20 cellular contexts compared by ENCODE assay signal in genomic region chr4:94400191-94400590, GRCh38. TPM values are rescaled to one million over a fixed set of nuclear protein-coding genes. Genes with fewer than 3 reads are reported as not detected.
DNase-seq lines count a peak whose midpoint lies in the region; TF ChIP-seq lines count a peak whose summit lies in the region.
"Had no signal": no experiment of that assay in that cellular context is flagged by ENCODE, and none has a peak within 500 bp of the region (broad histone marks: within the 10 kb centered on the region; RNA-seq: fewer than 3 reads in every experiment).

No MANE protein-coding gene starts in this region.

- H3K4me1 Mint-ChIP-seq in activated T-cell treated with anti-CD3 and anti-CD28 coated beads, Interleukin-2, amount 50 U/mL, for 24 hours (ENCODE audit: low read depth), result no peaks in the 10 kb centered on the region
- H3K4me1 Mint-ChIP-seq: CD14-positive monocyte; CD4-positive, alpha-beta memory T cell had no signal

- no peak for TF ChIP-seq CTCF in VCaP (conservative IDR thresholded peaks at IDR 0.05)
- TF ChIP-seq CTCF in fibroblast of villous mesenchyme (IDR thresholded peaks at IDR 0.05; ENCODE audit: insufficient read depth, low read depth, low read length), result no peak
- no peak for TF ChIP-seq CTCF in smooth muscle cell (IDR thresholded peaks at IDR 0.05; ENCODE audit: borderline replicate concordance, insufficient read depth, poor library complexity, severe bottlenecking)

- no peaks in the 10 kb centered on the region for H3K79me2 ChIP-seq in smooth muscle cell (ENCODE audit: low read depth)

- no peaks in the 10 kb centered on the region for H3K36me3 Mint-ChIP-seq in activated T-cell treated with anti-CD3 and anti-CD28 coated beads, Interleukin-2, amount 50 U/mL, for 24 hours (ENCODE audit: low read depth)
- H3K36me3 Mint-ChIP-seq: CD14-positive monocyte; CD4-positive, alpha-beta memory T cell had no signal

- WGBS in smooth muscle cell (ENCODE audit: low lambda C conversion rate), result 22% methylated on average over 3 of the region's 3 CpGs

- peak overlapping the region; percentile 29 for H3K4me2 ChIP-seq in smooth muscle cell
- H3K4me2 ChIP-seq: BLaER1 had no signal

- no peaks in the 10 kb centered on the region for H3K36me3 ChIP-seq in smooth muscle cell (ENCODE audit: low read depth)
- H3K36me3 ChIP-seq: BLaER1 had no signal

- H3K27ac ChIP-seq in VCaP (peak overlapping the region; percentile 71), smooth muscle cell (ENCODE audit: low read depth) (no peak overlapping the region)
- H3K27ac ChIP-seq: BLaER1, GM23248 had no signal

- H3K4me1 ChIP-seq in smooth muscle cell (ENCODE audit: low read depth), result peaks cover 3% of the 10 kb centered on the region
- H3K4me1 ChIP-seq: BLaER1 had no signal

- H3K9ac ChIP-seq in smooth muscle cell (ENCODE audit: low read depth), result no peak overlapping the region
- H3K9ac ChIP-seq: BLaER1, GM23248 had no signal

- no peak overlapping the region for H3K4me3 ChIP-seq in fibroblast of villous mesenchyme (ENCODE audit: low read depth, low read length)
- no peak overlapping the region for H3K4me3 ChIP-seq in smooth muscle cell
- H3K4me3 ChIP-seq: BLaER1, GM23248 had no signal

- no peaks in the 10 kb centered on the region for H3K9me3 ChIP-seq in smooth muscle cell (replicated peaks; ENCODE audit: low read depth)
- H3K9me3 ChIP-seq: BLaER1 had no signal

- H3K4me3 Mint-ChIP-seq in activated T-cell treated with anti-CD3 and anti-CD28 coated beads, Interleukin-2, amount 50 U/mL, for 24 hours, result no peak overlapping the region
- H3K4me3 Mint-ChIP-seq: CD14-positive monocyte; CD4-positive, alpha-beta memory T cell had no signal

- no peaks in the 10 kb centered on the region for H3K9me3 Mint-ChIP-seq in activated T-cell treated with anti-CD3 and anti-CD28 coated beads, Interleukin-2, amount 50 U/mL, for 24 hours
- H3K9me3 Mint-ChIP-seq: CD14-positive monocyte had no signal

- DNase-seq in HT-29 (ENCODE audit: low spot score), result peak; percentile 7
- peak; percentile 39 for DNase-seq in fibroblast of villous mesenchyme (ENCODE audit: low read depth)
- no peak for DNase-seq in smooth muscle cell (lab: John Stamatoyannopoulos, UW; ENCODE audit: unreplicated experiment)
- no peak for DNase-seq in NCI-H748 treated with DMSO at 0.1 percent for 48 hours (lab: John Stamatoyannopoulos, UW)
- no peak for DNase-seq in putamen (ENCODE audit: low spot score)
- no peak for DNase-seq in activated T-cell treated with anti-CD3 and anti-CD28 coated beads, Interleukin-2, amount 50 U/mL, for 24 hours
- DNase-seq: 8988T; CD4-positive, alpha-beta memory T cell; DMS153; DMS79; GDM1; GM23248; HCEC 1CT had no signal

- H2AFZ ChIP-seq in smooth muscle cell (ENCODE audit: low read depth), result peak overlapping the region; percentile 52
- H2AFZ ChIP-seq: GM23248 had no signal

- no peaks in the 10 kb centered on the region for H3K27me3 Mint-ChIP-seq in activated T-cell treated with anti-CD3 and anti-CD28 coated beads, Interleukin-2, amount 50 U/mL, for 24 hours

- no peaks in the 10 kb centered on the region for H3K27me3 ChIP-seq in smooth muscle cell (ENCODE audit: low read depth)
- H3K27me3 ChIP-seq: BLaER1 had no signal

- H4K20me1 ChIP-seq in smooth muscle cell (ENCODE audit: low read depth), result no peaks in the 10 kb centered on the region
- H4K20me1 ChIP-seq: BLaER1 had no signal

- no peak overlapping the region for H3K27ac Mint-ChIP-seq in activated T-cell treated with anti-CD3 and anti-CD28 coated beads, Interleukin-2, amount 50 U/mL, for 24 hours
- H3K27ac Mint-ChIP-seq: CD14-positive monocyte; CD4-positive, alpha-beta memory T cell had no signal

- H3F3A ChIP-seq in smooth muscle cell (ENCODE audit: low read depth), result no peaks in the 10 kb centered on the region

RNA-seq across cellular contexts. Expression of gene PDLIM5, which starts 51.6 kb away (rescaled TPM):
- total RNA-seq in HT-29 (2014; rRNA removed; shearing (Covaris generic)), result 59.5 and 74.5 TPM in 2 replicates
- total RNA-seq in fibroblast of villous mesenchyme (259 and 370 TPM in 2 replicates), smooth muscle cell (150 and 182 TPM in 2 replicates)
- polyA plus RNA-seq in smooth muscle cell, result 129 and 144 TPM in 2 replicates

RNA-seq across cellular contexts. Expression of gene HPGDS, which starts 57.6 kb away (rescaled TPM):
- not detected in 2 replicates for total RNA-seq in HT-29 (2014; rRNA removed; shearing (Covaris generic))
- not detected in 2 replicates for total RNA-seq in fibroblast of villous mesenchyme
- not detected in 2 replicates for total RNA-seq in smooth muscle cell
- not detected in 2 replicates for polyA plus RNA-seq in smooth muscle cell
- total RNA-seq: A673, Daoy, GM23248, HT1080 had no signal
- polyA plus RNA-seq: AG04450; CD4-positive, alpha-beta memory T cell; GM23248 had no signal

Comparison
In these comparisons a context has a peak if more than half of its experiments do, and no peak if none do; other contexts are left out.
1. DNase-seq: peak in HT-29 (single experiment) and fibroblast of villous mesenchyme (single experiment); none in smooth muscle cell (single experiment), NCI-H748 treated with DMSO at 0.1 percent for 48 hours (single experiment), putamen (single experiment) and activated T-cell treated with anti-CD3 and anti-CD28 coated beads, Interleukin-2, amount 50 U/mL, for 24 hours (single experiment).